33 cellular contexts compared by ENCODE assay signal in genomic region chr3:16547555-16547954, GRCh38. TPM values are rescaled to one million over a fixed set of nuclear protein-coding genes. Genes with fewer than 3 reads are reported as not detected.
"Had no signal": no experiment of that assay in that cellular context is flagged by ENCODE, and none has a peak within 500 bp of the region (broad histone marks: within the 10 kb centered on the region; RNA-seq: fewer than 3 reads in every experiment).

No MANE protein-coding gene starts in this region.

- H3K4me3 Mint-ChIP-seq: activated CD4-positive, alpha-beta memory T cell treated with anti-CD3 and anti-CD28 coated beads, Interleukin-2, amount 10 ng/mL, durations not matched to agents 7 days and 5 days; activated T-cell treated with anti-CD3 and anti-CD28 coated beads, Interleukin-2, amount 50 U/mL, for 24 hours; central memory CD8-positive, alpha-beta T cell; dendritic cell treated with granulocyte-macrophage colony-stimulating factor and Interleukin-4, amounts not matched to agents 40 ng/mL and 50 ng/mL, for 4 days; endodermal cell; naive B cell; neural crest cell; stimulated activated memory B cell treated with anti-CD40 and anti-IgM and Interleukin-4, amounts not matched to agents 10 μg/mL and 1 μg/mL and 100 μg/mL, for 72 hours; T-cell; T-helper 2 cell treated with Interferon-gamma antibody and Interleukin-4, amounts not matched to agents 5 μg/mL and 100 μg/mL, for 36 hours had no signal

- ATAC-seq: esophagus mucosa; foreskin keratinocyte; pancreas; stimulated activated memory B cell treated with anti-CD40 and anti-IgM and Interleukin-4, amounts not matched to agents 10 μg/mL and 1 μg/mL and 100 μg/mL, for 72 hours; T-cell had no signal

- H3K27me3 ChIP-seq: pancreas, sigmoid colon, transverse colon had no signal

- H3K9me3 Mint-ChIP-seq: activated CD4-positive, alpha-beta memory T cell treated with anti-CD3 and anti-CD28 coated beads, Interleukin-2, amount 10 ng/mL, durations not matched to agents 7 days and 5 days; activated T-cell treated with anti-CD3 and anti-CD28 coated beads, Interleukin-2, amount 50 U/mL, for 24 hours; central memory CD8-positive, alpha-beta T cell; dendritic cell treated with granulocyte-macrophage colony-stimulating factor and Interleukin-4, amounts not matched to agents 40 ng/mL and 50 ng/mL, for 4 days; endodermal cell; neural crest cell; T-cell; T-helper 2 cell treated with Interferon-gamma antibody and Interleukin-4, amounts not matched to agents 5 μg/mL and 100 μg/mL, for 36 hours had no signal

- H3K36me3 Mint-ChIP-seq: naive B cell; stimulated activated memory B cell treated with anti-CD40 and anti-IgM and Interleukin-4, amounts not matched to agents 10 μg/mL and 1 μg/mL and 100 μg/mL, for 72 hours; T-cell had no signal

- FAIRE-seq: pancreas, small intestine had no signal

- H3K9me3 ChIP-seq: pancreas, prostate gland, sigmoid colon, transverse colon had no signal

- H3K27ac Mint-ChIP-seq: activated CD4-positive, alpha-beta memory T cell treated with anti-CD3 and anti-CD28 coated beads, Interleukin-2, amount 10 ng/mL, durations not matched to agents 7 days and 5 days; activated T-cell treated with anti-CD3 and anti-CD28 coated beads, Interleukin-2, amount 50 U/mL, for 24 hours; dendritic cell treated with granulocyte-macrophage colony-stimulating factor and Interleukin-4, amounts not matched to agents 40 ng/mL and 50 ng/mL, for 4 days; endodermal cell; naive B cell; stimulated activated memory B cell treated with anti-CD40 and anti-IgM and Interleukin-4, amounts not matched to agents 10 μg/mL and 1 μg/mL and 100 μg/mL, for 72 hours; T-cell; T-helper 2 cell treated with Interferon-gamma antibody and Interleukin-4, amounts not matched to agents 5 μg/mL and 100 μg/mL, for 36 hours had no signal

- H3K27me3 Mint-ChIP-seq: central memory CD8-positive, alpha-beta T cell had no signal

- H3K27ac ChIP-seq: pancreas, prostate gland, sigmoid colon, transverse colon had no signal

- H3K4me3 ChIP-seq: pancreas, prostate gland, sigmoid colon, transverse colon had no signal

- H3K4me1 ChIP-seq: pancreas, prostate gland, transverse colon had no signal

- H3K36me3 ChIP-seq: pancreas, prostate gland, sigmoid colon, transverse colon had no signal

- DNase-seq: activated CD4-positive, alpha-beta memory T cell treated with anti-CD3 and anti-CD28 coated beads, Interleukin-2, amount 10 ng/mL, durations not matched to agents 7 days and 5 days; activated CD4-positive, alpha-beta T cell treated with anti-CD3 and anti-CD28 coated beads for 4 hours; activated CD4-positive, CD25-positive, alpha-beta regulatory T cell; activated CD8-positive, alpha-beta memory T cell treated with anti-CD3 and anti-CD28 coated beads, Interleukin-2, amount 50 U/mL, for 48 hours; activated gamma-delta T cell; activated naive CD4-positive, alpha-beta T cell treated with anti-CD3 and anti-CD28 coated beads, Interleukin-2, amount 50 U/mL, for 16 hours; activated T-cell treated with anti-CD3 and anti-CD28 coated beads, Interleukin-2, amount 50 U/mL, for 24 hours; amniotic stem cell; endodermal cell; foreskin keratinocyte; islet precursor cell; mammary epithelial cell; naive B cell; nucleus accumbens; pancreas; retina; sigmoid colon; small intestine; stimulated activated CD4-positive, alpha-beta T cell treated with anti-CD3 and anti-CD28 coated beads, Interleukin-4, amount 100 ng/mL, for 24 hours; T-cell; transverse colon had no signal

RNA-seq across cellular contexts. Expression of gene DAZL, which starts 57.7 kb away (rescaled TPM):
- total RNA-seq: activated CD4-positive, alpha-beta memory T cell treated with anti-CD3 and anti-CD28 coated beads, Interleukin-2, amount 10 ng/mL, durations not matched to agents 7 days and 5 days; endodermal cell; esophagus mucosa; foreskin keratinocyte; glomerular endothelial cell; liver; mammary epithelial cell; mucosa of gallbladder; neural crest cell; pancreas; T-cell; temporal lobe; transverse colon; urinary bladder had no signal
- polyA plus RNA-seq: foreskin keratinocyte, liver, mammary epithelial cell, pancreas, small intestine, urinary bladder had no signal
